8 cellular contexts compared by ENCODE assay signal in the genomic region with DNA sequence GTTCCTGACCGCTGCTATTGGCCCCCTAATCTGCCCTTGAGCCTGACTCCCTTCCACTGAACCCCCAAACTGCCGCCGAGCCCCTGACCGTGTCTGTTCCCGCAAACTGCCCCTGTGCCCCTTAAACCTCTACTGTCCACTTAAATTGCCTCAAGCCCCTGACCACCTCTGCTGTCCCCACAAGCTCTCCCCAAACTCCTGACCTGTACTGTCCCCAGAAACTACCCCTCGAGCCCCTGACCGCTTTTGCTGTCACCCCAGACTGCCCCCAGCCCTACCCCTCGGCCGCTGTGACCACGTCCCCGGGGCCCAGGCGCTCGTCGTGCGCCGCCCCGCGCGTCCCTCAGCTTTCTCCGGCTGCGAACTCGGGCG. TPM values are rescaled to one million over a fixed set of nuclear protein-coding genes. Genes with fewer than 3 reads are reported as not detected.
A peak's percentile ranks its signal among the peaks of the same experiment; 100 is the strongest.
DNase-seq lines count a peak whose midpoint lies in the region; ATAC-seq and TF ChIP-seq lines count a peak whose summit lies in the region.

No MANE protein-coding gene starts in this region.

- peaks cover 38% of the 10 kb centered on the region for H3K79me2 ChIP-seq in DND-41 (ENCODE audit: insufficient read depth, low read length)
- peaks cover 13% of the 10 kb centered on the region; the same call in 1 of the 2 replicates for H3K79me2 ChIP-seq in OCI-LY7 (ENCODE audit: insufficient read depth, low read depth, low read length)

- DNase-seq in DND-41 (no peak), OCI-LY7 (ENCODE audit: low spot score) (no peak), epithelial cell of prostate (ENCODE audit: low read depth, low spot score) (no peak), ovary (no peak), RPMI8226 (no peak), KG1 (lab: John Stamatoyannopoulos, UW) (no peak)

- BruUV-seq in OCI-LY7 (replicated peaks; lab: Mats Ljungman, UMichigan), result no TSS peak

- H3K4me2 ChIP-seq in DND-41 (ENCODE audit: insufficient read depth, low read length) (peak overlapping the region; percentile 91), OCI-LY7 (ENCODE audit: low read length) (peak overlapping the region; percentile 77)

- H3K9me3 ChIP-seq in DND-41 (ENCODE audit: insufficient read depth, low read length, severe bottlenecking) (no peaks in the 10 kb centered on the region), OCI-LY7 (ENCODE audit: low read length) (no peaks in the 10 kb centered on the region), ovary (no peaks in the 10 kb centered on the region)

- ATAC-seq in DND-41 (ENCODE audit: insufficient read depth, low read depth) (no peak; the same call in 2 of the 3 replicates), GM19463 (IDR thresholded peaks at IDR 0.05; ENCODE audit: unreplicated experiment) (no peak), GM21619 (IDR thresholded peaks at IDR 0.05; ENCODE audit: unreplicated experiment) (no peak)

- POLR2A ChIA-PET in OCI-LY7 (lab: Charles Lee), result no interaction called here

- H3K27ac ChIP-seq in DND-41 (ENCODE audit: low read length) (peak overlapping the region; percentile 51), OCI-LY7 (ENCODE audit: low read depth, low read length, poor library complexity, severe bottlenecking) (no peak overlapping the region), epithelial cell of prostate (peak overlapping the region; percentile 59), ovary (peak overlapping the region; percentile 85 to 88)

- H3K27me3 ChIP-seq in DND-41 (ENCODE audit: insufficient read depth, low read length, poor library complexity) (no peaks in the 10 kb centered on the region), ovary (no peaks in the 10 kb centered on the region)

- no peaks in the 10 kb centered on the region for H3K9me2 ChIP-seq in OCI-LY7 (ENCODE audit: insufficient read depth, low read length)

- H3K36me3 ChIP-seq in DND-41 (ENCODE audit: insufficient read depth, low read length), result peaks cover 4% of the 10 kb centered on the region
- H3K36me3 ChIP-seq in OCI-LY7 (ENCODE audit: insufficient read depth, low read length), result no peaks in the 10 kb centered on the region
- H3K36me3 ChIP-seq in ovary, result no peaks in the 10 kb centered on the region

- no peak for TF ChIP-seq EP300 in ovary (IDR thresholded peaks at IDR 0.05)

- H3K4me3 ChIP-seq in DND-41 (ENCODE audit: low read depth in 1 of 2, low read length in 2 of 2) (peak overlapping the region; percentile 53 to 78), OCI-LY7 (ENCODE audit: low read depth, low read length, poor library complexity, severe bottlenecking) (peak overlapping the region; percentile 88), ovary (peak overlapping the region; percentile 57)

- H3K9ac ChIP-seq in DND-41 (ENCODE audit: low read depth, low read length), result peak overlapping the region; percentile 69

- intact Hi-C loops in OCI-LY7 (cut with micrococcal nuclease; ENCODE audit: unreplicated experiment), result no loop called here
- intact Hi-C loops in ovary (cut with DNase I), result no loop called here

- H3K4me1 ChIP-seq in DND-41 (ENCODE audit: insufficient read depth, low read length) (peaks cover 37% of the 10 kb centered on the region), OCI-LY7 (ENCODE audit: insufficient read depth, low read length, poor library complexity, severe bottlenecking) (peaks cover 15% of the 10 kb centered on the region), ovary (ENCODE audit: insufficient read depth) (peaks cover 7% of the 10 kb centered on the region)

- TF ChIP-seq CTCF in DND-41 (IDR thresholded peaks at IDR 0.05; ENCODE audit: borderline replicate concordance, extremely low read depth, low read length, poor library complexity, severe bottlenecking) (no peak), OCI-LY7 (conservative IDR thresholded peaks at IDR 0.05; ENCODE audit: low read length) (no peak), ovary (IDR thresholded peaks at IDR 0.05) (no peak)

- CTCF ChIA-PET in OCI-LY7 (lab: Charles Lee; ENCODE audit: unreplicated experiment), result no interaction called here

- no peak for TF ChIP-seq POLR2A in ovary (IDR thresholded peaks at IDR 0.05)

- peaks cover 4% of the 10 kb centered on the region for H4K20me1 ChIP-seq in DND-41 (ENCODE audit: insufficient read depth, low read length)
- no peaks in the 10 kb centered on the region for H4K20me1 ChIP-seq in OCI-LY7 (ENCODE audit: insufficient read depth, low read length)

- WGBS in ovary, 3 donors, result 2 to 3% (median 2%) methylated on average over 23 of the region's 23 CpGs

- H2AFZ ChIP-seq in DND-41 (ENCODE audit: low read depth, low read length) (peak overlapping the region; percentile 75), OCI-LY7 (ENCODE audit: low read length) (peak overlapping the region; percentile 79; the same call in 1 of the 2 replicates)

RNA-seq across cellular contexts. Expression of a gene that starts 0.4 kb away (rescaled TPM):
- total RNA-seq in OCI-LY7 (2014; rRNA removed; shearing (Covaris generic)), result 4.8 and 5.4 TPM in 2 replicates
- total RNA-seq in OCI-LY7 (2022) (6.8 TPM in 2 replicates), ovary (1 to 10 TPM; 3.0 to 7.4 (median 6.1) TPM)
- polyA plus RNA-seq in ovary, result 1 to 10 TPM; 4.0 to 5.2 TPM

RNA-seq across cellular contexts. Expression of a gene that starts 33.0 kb away (rescaled TPM):
- 15.9 and 16.4 TPM in 2 replicates for total RNA-seq in OCI-LY7 (2014; rRNA removed; shearing (Covaris generic))
- 21.5 and 23.0 TPM in 2 replicates for total RNA-seq in OCI-LY7 (2022)
- total RNA-seq in ovary, result 1 to 10 TPM in 2 of 7 donors, under 1 TPM in 5; 0.41 to 1.2 (median 0.79) TPM
- 1 to 10 TPM in 1 of 2 donors, under 1 TPM in 1; 0.70 to 1.2 TPM for polyA plus RNA-seq in ovary

RNA-seq across cellular contexts. Expression of a gene that starts 43.7 kb away (rescaled TPM):
- total RNA-seq in OCI-LY7 (2014; rRNA removed; shearing (Covaris generic)), result 7.4 and 7.7 TPM in 2 replicates
- total RNA-seq in OCI-LY7 (2022) (4.3 and 6.6 TPM in 2 replicates), ovary (1 to 10 TPM; 3.7 to 6.5 (median 5.1) TPM)
- 1 to 10 TPM; 4.7 TPM for polyA plus RNA-seq in ovary

Comparison
In these comparisons a context has a peak if more than half of its experiments do, and no peak if none do; other contexts are left out.
1. RNA of a gene that starts 33.0 kb away (total RNA-seq): 15.9 to 23.0 TPM in OCI-LY7; 0.41 to 1.2 TPM in ovary; every median in the first group is over 4 times any median in the second.
2. Peak in every context shown above with its lines, with median percentiles within 50 percentile points of each other: H3K4me3 ChIP-seq.